ENCODE assay signal across 10 cellular contexts in the genomic region with DNA sequence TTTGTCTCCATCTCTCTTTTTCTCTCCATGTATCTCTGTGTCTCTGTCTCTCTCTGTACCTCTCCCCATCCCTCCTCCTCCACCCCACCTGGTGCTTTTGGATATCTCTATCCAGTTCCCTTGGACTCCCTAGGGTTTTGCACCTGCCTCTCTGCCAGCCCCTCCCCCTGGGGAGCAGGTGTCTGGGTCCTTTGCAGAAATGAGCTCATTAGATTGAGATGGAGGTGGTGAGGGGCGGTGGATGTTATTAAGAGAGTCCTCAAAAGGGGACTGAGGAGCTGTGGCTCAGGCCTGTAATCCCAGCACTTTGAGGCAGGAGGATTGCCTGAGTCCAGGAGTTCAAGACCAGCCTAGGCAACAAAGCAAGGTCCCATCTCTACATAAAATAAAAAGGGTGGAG. TPM values are rescaled to one million over a fixed set of nuclear protein-coding genes. Genes with fewer than 3 reads are reported as not detected.
DNase-seq lines count a peak whose midpoint lies in the region; ATAC-seq, FAIRE-seq and TF ChIP-seq lines count a peak whose summit lies in the region.
"Had no signal": no experiment of that assay in that cellular context is flagged by ENCODE, and none has a peak within 500 bp of the region (broad histone marks: within the 10 kb centered on the region; RNA-seq: fewer than 3 reads in every experiment).

No MANE protein-coding gene starts in this region.

- TF ChIP-seq POLR2A in A549 (IDR thresholded peaks at IDR 0.05; ENCODE audit: low read length): no peak
- TF ChIP-seq POLR2A in breast epithelium (IDR thresholded peaks at IDR 0.05): no peak
- no peak for TF ChIP-seq POLR2A in uterus (IDR thresholded peaks at IDR 0.05)

- H3K27ac ChIP-seq in A549 (peak overlapping the region in 1 of 2 experiments; percentile 95; a peak in 3 of 6 replicates), breast epithelium (peak overlapping the region; percentile 84 to 87), ascending aorta (no peak overlapping the region), uterus (peak overlapping the region in 1 of 2 donors; percentile 37)

- CTCF ChIA-PET in A549 (lab: Yijun Ruan, JAX): interaction anchor here (0.7 to 24.0 kb wide), 7 partner anchors 10 to 259 kb away, joined by 3 to 565 read pairs (median 3); a partner anchor contains a TSS

- intact Hi-C loops in breast epithelium (cut with DNase I; ENCODE audit: low total_unique reads): no loop called here
- intact Hi-C loops in ascending aorta (cut with DNase I): no loop called here
- intact Hi-C loops in uterus (cut with DNase I; ENCODE audit: low total_unique reads): no loop called here

- no peaks in the 10 kb centered on the region for H3K36me3 ChIP-seq in breast epithelium
- H3K36me3 ChIP-seq in ascending aorta: no peaks in the 10 kb centered on the region
- no peaks in the 10 kb centered on the region for H3K36me3 ChIP-seq in uterus

- POLR2A ChIA-PET in A549 (lab: Yijun Ruan, JAX): interaction anchor here (4.3 kb wide), 1 partner anchor 23 kb away, joined by 19 read pairs; a partner anchor contains a TSS

- no peaks in the 10 kb centered on the region for H3K9me3 ChIP-seq in A549
- H3K9me3 ChIP-seq in breast epithelium: no peaks in the 10 kb centered on the region
- no peaks in the 10 kb centered on the region for H3K9me3 ChIP-seq in ascending aorta
- no peaks in the 10 kb centered on the region for H3K9me3 ChIP-seq in uterus
- H3K9me3 ChIP-seq: Caco-2 had no signal

- WGBS in A549 (ENCODE audit: missing lambda C conversion rate): 100% methylated on average over 1 of the region's 1 CpG

- H3K27me3 ChIP-seq in breast epithelium (no peaks in the 10 kb centered on the region), ascending aorta (no peaks in the 10 kb centered on the region), uterus (no peaks in the 10 kb centered on the region)

- TF ChIP-seq CTCF in A549 (IDR thresholded peaks at IDR 0.05) (no peak), GM20000 (IDR thresholded peaks at IDR 0.05; ENCODE audit: extremely low read depth, missing control alignments) (no peak), breast epithelium (IDR thresholded peaks at IDR 0.05) (no peak), ascending aorta (IDR thresholded peaks at IDR 0.05) (no peak), uterus (IDR thresholded peaks at IDR 0.05) (no peak)

- peak overlapping the region; percentile 97; the same call in 1 of the 3 replicates for H3K4me2 ChIP-seq in A549

- DNase-seq in A549 (ENCODE audit: low read depth in 1 of 2, low spot score in 1 of 2): no peak
- DNase-seq in GM20000 (ENCODE audit: low spot score): peak; percentile 32
- DNase-seq in NCI-H748 (lab: John Stamatoyannopoulos, UW; ENCODE audit: unreplicated experiment): peak; percentile 87
- DNase-seq in breast epithelium (ENCODE audit: low spot score in 2 of 2): no peak
- no peak for DNase-seq in ascending aorta (ENCODE audit: low spot score in 2 of 2)
- DNase-seq in uterus: no peak
- DNase-seq: Caco-2, caudate nucleus had no signal

- H3K4me1 ChIP-seq in A549 (peaks cover 68% of the 10 kb centered on the region), breast epithelium (peaks cover 0 to 12% of the 10 kb centered on the region in 2 donors), ascending aorta (peaks cover 4 to 8% of the 10 kb centered on the region in 2 donors), uterus (peaks cover 0 to 7% of the 10 kb centered on the region in 2 donors)

- FAIRE-seq in A549 (lab: Jason Lieb, UNC): no peak

- TF ChIP-seq EP300 in A549 (IDR thresholded peaks at IDR 0.05): no peak

- no peak for TF ChIP-seq RAD21 in A549 (conservative IDR thresholded peaks at IDR 0.05 in 1 of 2, IDR thresholded peaks at IDR 0.05 in 1 of 2)

- no peak overlapping the region for H3K4me3 ChIP-seq in A549
- peak overlapping the region in 1 of 3 donors; percentile 50 for H3K4me3 ChIP-seq in breast epithelium
- H3K4me3 ChIP-seq in ascending aorta: no peak overlapping the region
- H3K4me3 ChIP-seq in uterus: no peak overlapping the region

- ATAC-seq in A549 (no peak), GM21367 (IDR thresholded peaks at IDR 0.05; ENCODE audit: unreplicated experiment) (no peak), HG03342 (IDR thresholded peaks at IDR 0.05; ENCODE audit: unreplicated experiment) (no peak)

TF ChIP-seq in A549, 52 proteins besides CTCF, POLR2A, EP300 and RAD21:
- TF ChIP-seq HOXB5 (CRISPR knock-in tag; IDR thresholded peaks at IDR 0.05) (no peak), ZC3H11A (IDR thresholded peaks at IDR 0.05) (no peak), FOXS1 (CRISPR knock-in tag; IDR thresholded peaks at IDR 0.05) (no peak), ZNF302 (CRISPR knock-in tag; IDR thresholded peaks at IDR 0.05) (no peak), CEBPB (IDR thresholded peaks at IDR 0.05) (no peak), MAFK (IDR thresholded peaks at IDR 0.05; ENCODE audit: partially characterized antibody) (no peak)
- TF ChIP-seq, protein P1, sequence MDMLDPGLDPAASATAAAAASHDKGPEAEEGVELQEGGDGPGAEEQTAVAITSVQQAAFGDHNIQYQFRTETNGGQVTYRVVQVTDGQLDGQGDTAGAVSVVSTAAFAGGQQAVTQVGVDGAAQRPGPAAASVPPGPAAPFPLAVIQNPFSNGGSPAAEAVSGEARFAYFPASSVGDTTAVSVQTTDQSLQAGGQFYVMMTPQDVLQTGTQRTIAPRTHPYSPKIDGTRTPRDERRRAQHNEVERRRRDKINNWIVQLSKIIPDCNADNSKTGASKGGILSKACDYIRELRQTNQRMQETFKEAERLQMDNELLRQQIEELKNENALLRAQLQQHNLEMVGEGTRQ (IDR thresholded peaks at IDR 0.05): no peak
- TF ChIP-seq, protein P2, sequence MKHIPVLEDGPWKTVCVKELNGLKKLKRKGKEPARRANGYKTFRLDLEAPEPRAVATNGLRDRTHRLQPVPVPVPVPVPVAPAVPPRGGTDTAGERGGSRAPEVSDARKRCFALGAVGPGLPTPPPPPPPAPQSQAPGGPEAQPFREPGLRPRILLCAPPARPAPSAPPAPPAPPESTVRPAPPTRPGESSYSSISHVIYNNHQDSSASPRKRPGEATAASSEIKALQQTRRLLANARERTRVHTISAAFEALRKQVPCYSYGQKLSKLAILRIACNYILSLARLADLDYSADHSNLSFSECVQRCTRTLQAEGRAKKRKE (CRISPR knock-in tag; IDR thresholded peaks at IDR 0.05; ENCODE audit: low read depth): no peak
TF ChIP-seq in A549: peak in this region for 0.

RNA-seq across cellular contexts. Expression of a gene that starts 2.1 kb away (rescaled TPM):
- polyA plus RNA-seq in A549 (2011; rRNA removed) (15.7 and 20.7 TPM in 2 replicates), A549 (2017; fragmentation: RNase III; extraction: RNeasy Plus Mini Kit Qiagen cat#74134 plus additional on column Dnase treatment) (16.9 to 21.0 TPM (median 20.7 TPM) in 3 replicates)
- 20.1 and 24.6 TPM in 2 replicates for polyA plus RNA-seq in A549 (2012; cell fraction: cytosol; rRNA removed)
- 87.0 TPM in 2 replicates for polyA plus RNA-seq in A549 (2012; cell fraction: nucleus; rRNA removed)
- 22.6 and 25.6 TPM in 2 replicates for polyA minus RNA-seq in A549 (2011; rRNA and poly(A)+ RNA removed)
- total RNA-seq in breast epithelium (10 to 100 TPM in 2 of 3 donors, 1 to 10 TPM in 1; 1.9 to 61.9 (median 28.2) TPM), ascending aorta (2.3 TPM), uterus (1 to 10 TPM in 3 of 4 donors, under 1 TPM in 1; 0.77 to 9.2 (median 5.6) TPM)

RNA-seq across cellular contexts. Expression of a gene that starts 23.6 kb away (rescaled TPM):
- polyA plus RNA-seq in A549 (2011; rRNA removed) (0.12 and 0.16 TPM in 2 replicates), A549 (2017; fragmentation: RNase III; extraction: RNeasy Plus Mini Kit Qiagen cat#74134 plus additional on column Dnase treatment) (0.09 to 0.22 TPM (median 0.18 TPM) in 3 replicates)
- polyA plus RNA-seq in A549 (2012; cell fraction: cytosol; rRNA removed): 0.15 and 0.19 TPM in 2 replicates
- polyA plus RNA-seq in A549 (2012; cell fraction: nucleus; rRNA removed): 0.28 and 0.33 TPM in 2 replicates
- 0.37 and 1.0 TPM in 2 replicates for polyA minus RNA-seq in A549 (2011; rRNA and poly(A)+ RNA removed)
- total RNA-seq in breast epithelium (1 to 10 TPM in 2 of 3 donors, under 1 TPM in 1; 0.48 to 7.2 (median 6.2) TPM), ascending aorta (not detected), uterus (1 to 10 TPM in 2 of 4 donors, under 1 TPM in 2; 0.51 to 1.9 (median 0.88) TPM)

RNA-seq across cellular contexts. Expression of a gene that starts 23.9 kb away (rescaled TPM):
- polyA plus RNA-seq in A549 (2011; rRNA removed) (14.2 and 24.4 TPM in 2 replicates), A549 (2017; fragmentation: RNase III; extraction: RNeasy Plus Mini Kit Qiagen cat#74134 plus additional on column Dnase treatment) (44.2 to 47.3 TPM (median 46.7 TPM) in 3 replicates)
- 21.1 and 23.9 TPM in 2 replicates for polyA plus RNA-seq in A549 (2012; cell fraction: cytosol; rRNA removed)
- polyA plus RNA-seq in A549 (2012; cell fraction: nucleus; rRNA removed): 112 and 116 TPM in 2 replicates
- 18.3 and 18.5 TPM in 2 replicates for polyA minus RNA-seq in A549 (2011; rRNA and poly(A)+ RNA removed)
- total RNA-seq in breast epithelium (10 to 100 TPM; 10.6 to 29.9 (median 20.6) TPM), ascending aorta (126 TPM), uterus (10 to 100 TPM; 14.9 to 44.9 (median 27.2) TPM)

RNA-seq across cellular contexts. Expression of a gene that starts 48.5 kb away (rescaled TPM):
- polyA plus RNA-seq in A549 (2011; rRNA removed): 5.1 and 8.9 TPM in 2 replicates
- 0.70 and 1.4 TPM in 2 replicates for polyA plus RNA-seq in A549 (2012; cell fraction: cytosol; rRNA removed)
- polyA plus RNA-seq in A549 (2012; cell fraction: nucleus; rRNA removed): 0.72 and 1.3 TPM in 2 replicates
- 5.2 to 6.1 TPM (median 5.6 TPM) in 3 replicates for polyA plus RNA-seq in A549 (2017; fragmentation: RNase III; extraction: RNeasy Plus Mini Kit Qiagen cat#74134 plus additional on column Dnase treatment)
- 5.7 and 6.8 TPM in 2 replicates for polyA minus RNA-seq in A549 (2011; rRNA and poly(A)+ RNA removed)
- 10 to 100 TPM in 2 of 3 donors, 1 to 10 TPM in 1; 6.9 to 19.6 (median 13.8) TPM for total RNA-seq in breast epithelium
- not detected for total RNA-seq in ascending aorta
- total RNA-seq in uterus: 10 to 100 TPM in 3 of 4 donors, 1 to 10 TPM in 1; 1.8 to 52.6 (median 14.1) TPM

Comparison
In these comparisons a context has a peak if more than half of its experiments do, and no peak if none do; other contexts are left out.
1. DNase-seq: peak in GM20000 (single experiment) and NCI-H748 (single experiment); none in A549 (0 of 2), breast epithelium (0 of 2), ascending aorta (0 of 2) and uterus (0 of 2).
2. H3K27ac ChIP-seq: peak in breast epithelium (2 of 2); none in ascending aorta (0 of 2).